Comparison of ENCODE assay signal across 25 cellular contexts in genomic region chr2:144681389-144681788, GRCh38.
"Had no signal": no experiment of that assay in that cellular context is flagged by ENCODE, and none has a peak within 500 bp of the region (broad histone marks: within the 10 kb centered on the region; RNA-seq: fewer than 3 reads in every experiment).

No MANE protein-coding gene starts in this region.

- H3K36me3 ChIP-seq: breast epithelium, esophagus squamous epithelium, heart right ventricle, ovary, right lobe of liver, thoracic aorta, uterus had no signal

- DNase-seq: activated CD4-positive, alpha-beta memory T cell treated with anti-CD3 and anti-CD28 coated beads for 36 hours; activated CD4-positive, alpha-beta T cell treated with anti-CD3 and anti-CD28 coated beads, Interleukin-2, amount 10 ng/mL, durations not matched to agents 24 days and 14 days; activated CD4-positive, CD25-positive, alpha-beta regulatory T cell treated with anti-CD3 and anti-CD28 coated beads, Interleukin-2, amount 50 U/mL, for 72 hours; activated CD8-positive, alpha-beta memory T cell treated with anti-CD3 and anti-CD28 coated beads, Interleukin-2, amount 50 U/mL, for 4 hours; activated effector memory CD4-positive, alpha-beta T cell treated with anti-CD3 and anti-CD28 coated beads, Interleukin-2, amount 50 U/mL, for 16 hours; activated naive CD4-positive, alpha-beta T cell treated with anti-CD3 and anti-CD28 coated beads, Interleukin-2, amount 10 ng/mL, durations not matched to agents 7 days and 5 days; activated T-cell treated with anti-CD3 and anti-CD28 coated beads, Interleukin-2, amount 50 U/mL, for 1 hour; amygdala; dermis blood vessel endothelial cell; effector CD4-positive, alpha-beta T cell; esophagus squamous epithelium; foreskin melanocyte; heart right ventricle; midbrain; naive thymus-derived CD4-positive, alpha-beta T cell; ovary; right lobe of liver; stimulated activated CD4-positive, alpha-beta T cell treated with anti-CD3 and anti-CD28 coated beads, Interleukin-12 subunit alpha, Interleukin-12 subunit beta, amount 100 ng/mL, for 4 hours; stimulated activated CD4-positive, alpha-beta T cell treated with anti-CD3 and anti-CD28 coated beads, Interleukin-4, amount 100 ng/mL, for 1 hour; stimulated activated naive CD8-positive, alpha-beta T cell treated with anti-CD3 and anti-CD28 coated beads, Interleukin-15, Interleukin-2, amounts not matched to agents 100 U/mL and 50 U/mL, for 24 hours; trophoblast cell; uterus had no signal

- H3K27ac ChIP-seq: breast epithelium, epithelial cell of prostate, esophagus squamous epithelium, heart right ventricle, ovary, right lobe of liver, thoracic aorta, uterus had no signal

- H3K27me3 ChIP-seq: breast epithelium, esophagus squamous epithelium, heart right ventricle, ovary, right lobe of liver, uterus had no signal

- ATAC-seq: heart right ventricle; naive thymus-derived CD4-positive, alpha-beta T cell; right lobe of liver; stimulated activated naive CD8-positive, alpha-beta T cell treated with anti-CD3 and anti-CD28 coated beads, Interleukin-15, Interleukin-2, amounts not matched to agents 100 U/mL and 50 U/mL, for 24 hours had no signal

- H3K4me3 ChIP-seq: breast epithelium, esophagus squamous epithelium, heart right ventricle, ovary, right lobe of liver, thoracic aorta, uterus had no signal

- H3K9me3 ChIP-seq: breast epithelium, esophagus squamous epithelium, heart right ventricle, ovary, right lobe of liver, thoracic aorta, uterus had no signal

- H3K4me1 ChIP-seq: breast epithelium, right lobe of liver, uterus had no signal
